In genomic region chr2:208363485-208363884, GRCh38 we compare ENCODE assay signal across 10 cellular contexts. TPM values are rescaled to one million over a fixed set of nuclear protein-coding genes. Genes with fewer than 3 reads are reported as not detected.
DNase-seq lines count a peak whose midpoint lies in the region; ATAC-seq and TF ChIP-seq lines count a peak whose summit lies in the region.
"Had no signal": no experiment of that assay in that cellular context is flagged by ENCODE, and none has a peak within 500 bp of the region (broad histone marks: within the 10 kb centered on the region; RNA-seq: fewer than 3 reads in every experiment).

No MANE protein-coding gene starts in this region.

- no TSS peak for BruUV-seq in PC-3 (replicated peaks; lab: Mats Ljungman, UMichigan)

- DNase-seq in PC-3, result peak; percentile 77
- DNase-seq in kidney glomerular epithelial cell (lab: John Stamatoyannopoulos, UW), result peak; percentile 79
- no peak for DNase-seq in NCI-H128 (lab: John Stamatoyannopoulos, UW; ENCODE audit: unreplicated experiment)
- DNase-seq in MM.1S, result no peak
- no peak for DNase-seq in G401 (ENCODE audit: low spot score)
- DNase-seq in SKM-1 treated with dmso at 0.1 percent for 144 hours (lab: John Stamatoyannopoulos, UW; ENCODE audit: unreplicated experiment), result no peak
- DNase-seq: cortex of kidney had no signal

- H3K27me3 ChIP-seq in PC-3 (ENCODE audit: low read length) (no peaks in the 10 kb centered on the region), MM.1S (replicated peaks; ENCODE audit: insufficient read depth, low read length) (no peaks in the 10 kb centered on the region)
- H3K27me3 ChIP-seq: neural progenitor cell had no signal

- POLR2A ChIA-PET in PC-3 (lab: Charles Lee; ENCODE audit: unreplicated experiment), result no interaction called here

- H3K4me3 ChIP-seq in PC-3 (ENCODE audit: low read length) (no peak overlapping the region), MM.1S (ENCODE audit: low read length) (no peak overlapping the region)
- H3K4me3 ChIP-seq: neural progenitor cell had no signal

- H3K4me2 ChIP-seq in PC-3 (ENCODE audit: low read length) (peak overlapping the region; percentile 33), MM.1S (ENCODE audit: low read depth, low read length) (no peak overlapping the region)
- H3K4me2 ChIP-seq: neural progenitor cell had no signal

- H3K9me2 ChIP-seq in PC-3 (replicated peaks; ENCODE audit: low read length) (no peaks in the 10 kb centered on the region), MM.1S (replicated peaks; ENCODE audit: insufficient read depth, low read length) (no peaks in the 10 kb centered on the region)

- H3K36me3 ChIP-seq in PC-3 (ENCODE audit: low read depth, low read length) (no peaks in the 10 kb centered on the region), MM.1S (replicated peaks; ENCODE audit: insufficient read depth, low read length) (no peaks in the 10 kb centered on the region)

- H3K4me1 ChIP-seq in PC-3 (ENCODE audit: insufficient read depth, low read length) (peaks cover 15% of the 10 kb centered on the region), MM.1S (ENCODE audit: low read length) (no peaks in the 10 kb centered on the region)

- intact Hi-C loops in PC-3 (cut with micrococcal nuclease), result no loop called here

- no peak overlapping the region for H3K27ac ChIP-seq in PC-3 (ENCODE audit: low read length)
- no peak overlapping the region for H3K27ac ChIP-seq in MM.1S (ENCODE audit: low read length)
- H3K27ac ChIP-seq: neural progenitor cell had no signal

- H4K20me1 ChIP-seq in PC-3 (ENCODE audit: low read length) (no peaks in the 10 kb centered on the region), MM.1S (ENCODE audit: insufficient read depth, low read length) (no peaks in the 10 kb centered on the region)

- TF ChIP-seq CTCF in PC-3 (conservative IDR thresholded peaks at IDR 0.05; ENCODE audit: low read depth, low read length) (no peak), MM.1S (IDR thresholded peaks at IDR 0.05; ENCODE audit: low read length) (no peak)

- in situ Hi-C loops in G401 (cut with HindIII; ENCODE audit: low sequenced_read_pairs), result no loop called here

- no peak overlapping the region for H3K9ac ChIP-seq in PC-3 (ENCODE audit: low read length)
- H3K9ac ChIP-seq in MM.1S (ENCODE audit: low read length), result no peak overlapping the region
- H3K9ac ChIP-seq: neural progenitor cell had no signal

- no peaks in the 10 kb centered on the region for H3F3A ChIP-seq in PC-3 (ENCODE audit: low read length, unreplicated experiment)
- H3F3A ChIP-seq in MM.1S (ENCODE audit: insufficient read depth, low read length), result no peaks in the 10 kb centered on the region

- ATAC-seq in GM18858 (IDR thresholded peaks at IDR 0.05; ENCODE audit: unreplicated experiment) (peak; percentile 62), HG02763 (IDR thresholded peaks at IDR 0.05; ENCODE audit: unreplicated experiment) (peak; percentile 44), PC-3 (peak; percentile 89)

- CTCF ChIA-PET in PC-3 (lab: Charles Lee), result no interaction called here

- H3K79me2 ChIP-seq in PC-3 (ENCODE audit: low read length) (no peaks in the 10 kb centered on the region), MM.1S (ENCODE audit: low read length) (no peaks in the 10 kb centered on the region)

- H2AFZ ChIP-seq in PC-3 (ENCODE audit: low read length) (no peak overlapping the region), MM.1S (ENCODE audit: low read length) (no peak overlapping the region)
- H2AFZ ChIP-seq: neural progenitor cell had no signal

- H3K9me3 ChIP-seq in PC-3 (ENCODE audit: low read length) (no peaks in the 10 kb centered on the region), MM.1S (replicated peaks; ENCODE audit: insufficient read depth, low read length) (no peaks in the 10 kb centered on the region)

RNA-seq across cellular contexts. Expression of gene PTH2R, which starts 43.1 kb away (rescaled TPM):
- total RNA-seq in PC-3 (2014; rRNA removed), result not detected in 2 replicates
- total RNA-seq in G401 (2014; rRNA removed; shearing (Covaris generic)), result 0.54 TPM in 1 of 2 replicates, not detected in the other

Comparison
In these comparisons a context has a peak if more than half of its experiments do, and no peak if none do; other contexts are left out.
1. DNase-seq: peak in PC-3 (single experiment) and kidney glomerular epithelial cell (single experiment); none in NCI-H128 (single experiment), MM.1S (single experiment), G401 (single experiment) and SKM-1 treated with dmso at 0.1 percent for 144 hours (single experiment).
2. Peak in every context shown above with its lines, with median percentiles within 50 percentile points of each other: ATAC-seq.